Comparison of ENCODE assay signal across 18 cellular contexts in the genomic region with DNA sequence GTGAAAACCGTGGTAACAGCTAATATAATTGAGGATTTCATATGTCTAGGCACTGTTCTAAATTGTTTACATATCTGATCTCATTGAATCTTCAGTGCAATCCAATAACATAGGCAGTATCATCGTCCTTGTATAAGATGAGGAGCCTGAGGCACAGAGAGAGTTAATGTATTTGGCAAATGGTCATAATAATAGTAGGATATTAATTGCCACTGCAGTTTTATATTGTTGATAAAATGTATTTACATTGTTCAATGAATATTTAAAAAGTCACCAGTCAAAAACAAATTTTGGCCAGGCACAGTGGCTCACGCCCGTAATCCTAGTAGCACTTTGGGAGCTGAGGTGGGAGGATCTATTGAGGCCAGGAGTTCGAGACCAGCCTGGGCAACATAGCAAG.
DNase-seq lines count a peak whose midpoint lies in the region; ATAC-seq and TF ChIP-seq lines count a peak whose summit lies in the region.
"Had no signal": no experiment of that assay in that cellular context is flagged by ENCODE, and none has a peak within 500 bp of the region (broad histone marks: within the 10 kb centered on the region; RNA-seq: fewer than 3 reads in every experiment).

No MANE protein-coding gene starts in this region.

- peaks cover 10% of the 10 kb centered on the region for H3K36me3 Mint-ChIP-seq in activated T-cell treated with anti-CD3 and anti-CD28 coated beads, Interleukin-2, amount 50 U/mL, for 24 hours (ENCODE audit: low read depth)
- peaks cover 2 to 22% (median 8%) of the 10 kb centered on the region in 5 donors for H3K36me3 Mint-ChIP-seq in naive thymus-derived CD4-positive, alpha-beta T cell
- H3K36me3 Mint-ChIP-seq in activated CD4-positive, alpha-beta T cell treated with anti-CD3 and anti-CD28 coated beads for 36 hours (ENCODE audit: low read depth) = peaks cover 5% of the 10 kb centered on the region

- no peaks in the 10 kb centered on the region for H3K27me3 Mint-ChIP-seq in activated T-cell treated with anti-CD3 and anti-CD28 coated beads, Interleukin-2, amount 50 U/mL, for 24 hours
- no peaks in the 10 kb centered on the region for H3K27me3 Mint-ChIP-seq in naive thymus-derived CD4-positive, alpha-beta T cell
- no peaks in the 10 kb centered on the region for H3K27me3 Mint-ChIP-seq in activated CD4-positive, alpha-beta T cell treated with anti-CD3 and anti-CD28 coated beads for 36 hours
- H3K27me3 Mint-ChIP-seq: B cell; CD4-positive, CD25-positive, alpha-beta regulatory T cell had no signal

- POLR2A ChIA-PET in naive thymus-derived CD4-positive, alpha-beta T cell (lab: Charles Lee) = interaction anchor here (0.7 kb wide), 1 partner anchor 9 kb away, joined by 3 read pairs; no protein-coding TSS in a partner anchor
- POLR2A ChIA-PET in activated CD4-positive, alpha-beta T cell treated with anti-CD3 and anti-CD28 coated beads for 36 hours (lab: Charles Lee) = no interaction called here

- no peaks in the 10 kb centered on the region for H3K27me3 ChIP-seq in naive thymus-derived CD4-positive, alpha-beta T cell (ENCODE audit: control insufficient read depth in 2 of 2, insufficient read depth in 2 of 2, low read length in 2 of 2)
- H3K27me3 ChIP-seq: BLaER1 treated with 17β-estradiol and CSF1 and Interleukin-3, amounts not matched to agents 10 nM and 100 nM had no signal

- no peak overlapping the region for H3K27ac ChIP-seq in naive thymus-derived CD4-positive, alpha-beta T cell (ENCODE audit: low read depth, low read length)
- H3K27ac ChIP-seq: 22Rv1; A549; BLaER1 treated with 17β-estradiol and CSF1 and Interleukin-3, amounts not matched to agents 10 nM and 100 nM had no signal

- H3K4me1 Mint-ChIP-seq in activated T-cell treated with anti-CD3 and anti-CD28 coated beads, Interleukin-2, amount 50 U/mL, for 24 hours (ENCODE audit: low read depth) = peaks cover 25% of the 10 kb centered on the region
- H3K4me1 Mint-ChIP-seq in naive thymus-derived CD4-positive, alpha-beta T cell = peaks cover 11 to 63% (median 57%) of the 10 kb centered on the region in 7 donors
- H3K4me1 Mint-ChIP-seq in activated CD4-positive, alpha-beta T cell treated with anti-CD3 and anti-CD28 coated beads for 36 hours = peaks cover 21% of the 10 kb centered on the region

- no peaks in the 10 kb centered on the region for H3K9me3 Mint-ChIP-seq in activated T-cell treated with anti-CD3 and anti-CD28 coated beads, Interleukin-2, amount 50 U/mL, for 24 hours
- no peaks in the 10 kb centered on the region for H3K9me3 Mint-ChIP-seq in naive thymus-derived CD4-positive, alpha-beta T cell
- H3K9me3 Mint-ChIP-seq in activated CD4-positive, alpha-beta T cell treated with anti-CD3 and anti-CD28 coated beads for 36 hours (ENCODE audit: low read depth) = no peaks in the 10 kb centered on the region
- H3K9me3 Mint-ChIP-seq: CD14-positive monocyte; CD4-positive, CD25-positive, alpha-beta regulatory T cell; CD8-positive, alpha-beta T cell had no signal

- no peak for DNase-seq in activated T-cell treated with anti-CD3 and anti-CD28 coated beads, Interleukin-2, amount 50 U/mL, for 24 hours
- DNase-seq in activated T-cell treated with anti-CD3 and anti-CD28 coated beads, Interleukin-2, amount 50 U/mL, for 1 hour = no peak
- DNase-seq in LNCaP clone FGC (ENCODE audit: low read depth) (peak; percentile 96), superior temporal gyrus (ENCODE audit: extremely low spot score) (no peak)
- no peak for DNase-seq in naive thymus-derived CD4-positive, alpha-beta T cell
- DNase-seq in activated CD4-positive, alpha-beta T cell treated with anti-CD3 and anti-CD28 coated beads for 36 hours = no peak
- DNase-seq: AML-193; Caco-2; Calu3; CD4-positive, CD25-positive, alpha-beta regulatory T cell; CD8-positive, alpha-beta T cell; DMS79 treated with DMSO at 0.1 percent for 48 hours; GF-D8 had no signal

- no peak for ATAC-seq in naive thymus-derived CD4-positive, alpha-beta T cell
- ATAC-seq in activated CD4-positive, alpha-beta T cell treated with anti-CD3 and anti-CD28 coated beads for 36 hours = no peak
- ATAC-seq: A549; CD8-positive, alpha-beta T cell had no signal

- H3K9me3 ChIP-seq in naive thymus-derived CD4-positive, alpha-beta T cell (ENCODE audit: control insufficient read depth in 2 of 3, low read length in 3 of 3) = no peaks in the 10 kb centered on the region
- H3K9me3 ChIP-seq: A549; BLaER1 treated with 17β-estradiol and CSF1 and Interleukin-3, amounts not matched to agents 10 nM and 100 nM; Caco-2 had no signal

- intact Hi-C loops in naive thymus-derived CD4-positive, alpha-beta T cell (cut with micrococcal nuclease) = no loop called here
- intact Hi-C loops in activated CD4-positive, alpha-beta T cell treated with anti-CD3 and anti-CD28 coated beads for 36 hours (cut with DNase I, micrococcal nuclease) = no loop called here

- no peak overlapping the region for H3K4me3 ChIP-seq in LNCaP clone FGC (ENCODE audit: low read depth, low read length)
- no peak overlapping the region for H3K4me3 ChIP-seq in naive thymus-derived CD4-positive, alpha-beta T cell (ENCODE audit: low read length)
- H3K4me3 ChIP-seq: A549; BLaER1 treated with 17β-estradiol and CSF1 and Interleukin-3, amounts not matched to agents 10 nM and 100 nM had no signal

- peaks cover 0 to 11% of the 10 kb centered on the region in 2 donors for H3K4me1 ChIP-seq in naive thymus-derived CD4-positive, alpha-beta T cell (ENCODE audit: control insufficient read depth in 2 of 2, insufficient read depth in 2 of 2, low read length in 2 of 2)
- H3K4me1 ChIP-seq: A549, Caco-2 had no signal

- no peak for TF ChIP-seq CTCF in LNCaP clone FGC (IDR thresholded peaks at IDR 0.05; ENCODE audit: control insufficient read depth, extremely low read depth, insufficient read depth)

- H3K27ac Mint-ChIP-seq in activated T-cell treated with anti-CD3 and anti-CD28 coated beads, Interleukin-2, amount 50 U/mL, for 24 hours = peak overlapping the region; percentile 30
- H3K27ac Mint-ChIP-seq in naive thymus-derived CD4-positive, alpha-beta T cell = peak overlapping the region in 5 of 9 donors; percentile 16 to 64 (median 28)
- no peak overlapping the region for H3K27ac Mint-ChIP-seq in activated CD4-positive, alpha-beta T cell treated with anti-CD3 and anti-CD28 coated beads for 36 hours
- H3K27ac Mint-ChIP-seq: B cell had no signal

- no peaks in the 10 kb centered on the region for H3K36me3 ChIP-seq in naive thymus-derived CD4-positive, alpha-beta T cell (ENCODE audit: control insufficient read depth in 2 of 3, insufficient read depth in 3 of 3, low read length in 3 of 3)

- no peak overlapping the region for H3K4me3 Mint-ChIP-seq in activated T-cell treated with anti-CD3 and anti-CD28 coated beads, Interleukin-2, amount 50 U/mL, for 24 hours
- peak overlapping the region in 1 of 10 donors; percentile 14 for H3K4me3 Mint-ChIP-seq in naive thymus-derived CD4-positive, alpha-beta T cell
- H3K4me3 Mint-ChIP-seq in activated CD4-positive, alpha-beta T cell treated with anti-CD3 and anti-CD28 coated beads for 36 hours = no peak overlapping the region
- H3K4me3 Mint-ChIP-seq: B cell; CD14-positive monocyte; CD4-positive, CD25-positive, alpha-beta regulatory T cell; CD8-positive, alpha-beta T cell had no signal

- CTCF ChIA-PET in naive thymus-derived CD4-positive, alpha-beta T cell (lab: Charles Lee) = interaction anchor here (0.6 kb wide), 1 partner anchor 431 kb away, joined by 3 read pairs; no protein-coding TSS in a partner anchor
- CTCF ChIA-PET in activated CD4-positive, alpha-beta T cell treated with anti-CD3 and anti-CD28 coated beads for 36 hours (lab: Charles Lee) = interaction anchor here (0.9 to 1.6 kb wide), 2 partner anchors 28 to 66 kb away, joined by 3 read pairs; no protein-coding TSS in a partner anchor
